1 cellular context compared by ENCODE assay signal in the genomic region with DNA sequence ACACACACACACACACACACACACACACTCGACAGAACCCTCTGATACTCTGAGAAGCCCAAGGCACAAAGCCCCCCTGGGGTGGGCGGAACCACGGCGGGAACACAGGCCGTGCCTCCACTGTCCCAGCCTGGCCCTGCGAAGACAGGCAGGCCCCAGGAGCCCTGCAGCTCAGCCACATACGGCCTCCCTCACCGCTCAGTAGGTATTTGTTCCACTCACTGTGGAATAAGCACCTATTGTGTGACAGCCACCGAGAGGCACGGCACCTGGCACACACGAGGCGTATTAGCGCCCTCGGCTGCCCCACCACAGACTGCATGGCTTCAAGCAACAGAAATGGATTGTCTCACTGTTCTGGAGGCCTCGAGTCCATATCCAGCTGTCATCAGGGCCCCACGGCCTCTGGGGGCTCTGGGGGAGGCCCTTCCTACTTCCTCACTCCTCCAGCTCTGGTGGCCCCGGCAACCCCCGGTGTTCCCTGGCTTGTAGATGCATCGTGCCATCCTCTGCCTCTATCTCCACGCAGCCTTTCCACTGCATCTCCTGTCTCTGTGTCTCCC.
TF ChIP-seq lines count a peak whose summit lies in the region.

No MANE protein-coding gene starts in this region.

TF ChIP-seq in HEK293, 187 proteins besides CTCF, POLR2A, EP300 and RAD21 (continued from another document):
- TF ChIP-seq, protein P1, sequence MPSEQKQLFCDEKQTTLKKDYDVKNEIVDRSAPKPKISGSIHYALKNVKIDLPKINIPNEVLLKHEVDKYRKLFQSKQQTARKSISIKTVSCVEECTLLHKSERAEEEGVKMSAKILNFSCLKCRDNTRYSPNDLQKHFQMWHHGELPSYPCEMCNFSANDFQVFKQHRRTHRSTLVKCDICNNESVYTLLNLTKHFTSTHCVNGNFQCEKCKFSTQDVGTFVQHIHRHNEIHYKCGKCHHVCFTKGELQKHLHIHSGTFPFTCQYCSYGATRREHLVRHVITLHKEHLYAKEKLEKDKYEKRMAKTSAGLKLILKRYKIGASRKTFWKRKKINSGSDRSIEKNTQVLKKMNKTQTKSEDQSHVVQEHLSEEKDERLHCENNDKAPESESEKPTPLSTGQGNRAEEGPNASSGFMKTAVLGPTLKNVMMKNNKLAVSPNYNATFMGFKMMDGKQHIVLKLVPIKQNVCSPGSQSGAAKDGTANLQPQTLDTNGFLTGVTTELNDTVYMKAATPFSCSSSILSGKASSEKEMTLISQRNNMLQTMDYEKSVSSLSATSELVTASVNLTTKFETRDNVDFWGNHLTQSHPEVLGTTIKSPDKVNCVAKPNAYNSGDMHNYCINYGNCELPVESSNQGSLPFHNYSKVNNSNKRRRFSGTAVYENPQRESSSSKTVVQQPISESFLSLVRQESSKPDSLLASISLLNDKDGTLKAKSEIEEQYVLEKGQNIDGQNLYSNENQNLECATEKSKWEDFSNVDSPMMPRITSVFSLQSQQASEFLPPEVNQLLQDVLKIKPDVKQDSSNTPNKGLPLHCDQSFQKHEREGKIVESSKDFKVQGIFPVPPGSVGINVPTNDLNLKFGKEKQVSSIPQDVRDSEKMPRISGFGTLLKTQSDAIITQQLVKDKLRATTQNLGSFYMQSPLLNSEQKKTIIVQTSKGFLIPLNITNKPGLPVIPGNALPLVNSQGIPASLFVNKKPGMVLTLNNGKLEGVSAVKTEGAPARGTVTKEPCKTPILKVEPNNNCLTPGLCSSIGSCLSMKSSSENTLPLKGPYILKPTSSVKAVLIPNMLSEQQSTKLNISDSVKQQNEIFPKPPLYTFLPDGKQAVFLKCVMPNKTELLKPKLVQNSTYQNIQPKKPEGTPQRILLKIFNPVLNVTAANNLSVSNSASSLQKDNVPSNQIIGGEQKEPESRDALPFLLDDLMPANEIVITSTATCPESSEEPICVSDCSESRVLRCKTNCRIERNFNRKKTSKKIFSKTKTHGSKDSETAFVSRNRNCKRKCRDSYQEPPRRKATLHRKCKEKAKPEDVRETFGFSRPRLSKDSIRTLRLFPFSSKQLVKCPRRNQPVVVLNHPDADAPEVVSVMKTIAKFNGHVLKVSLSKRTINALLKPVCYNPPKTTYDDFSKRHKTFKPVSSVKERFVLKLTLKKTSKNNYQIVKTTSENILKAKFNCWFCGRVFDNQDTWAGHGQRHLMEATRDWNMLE (tag by site-specific recombination; conservative IDR thresholded peaks at IDR 0.05; ENCODE audit: low read depth) = no peak
- TF ChIP-seq KLF9 (tag by site-specific recombination; IDR thresholded peaks at IDR 0.05; ENCODE audit: low read depth) (no peak), ZFP69B (tag by site-specific recombination; IDR thresholded peaks at IDR 0.05) (no peak), ZNF701 (tag by site-specific recombination; IDR thresholded peaks at IDR 0.05) (no peak), EGR2 (tag by site-specific recombination; IDR thresholded peaks at IDR 0.05; ENCODE audit: low read depth) (peak; percentile 5; the same call in 1 of the 2 replicates), ZBTB17 (tag by site-specific recombination; IDR thresholded peaks at IDR 0.05) (no peak), ZNF23 (tag by site-specific recombination; IDR thresholded peaks at IDR 0.05; ENCODE audit: borderline replicate concordance) (no peak), SALL2 (tag by site-specific recombination; IDR thresholded peaks at IDR 0.05; ENCODE audit: borderline replicate concordance) (no peak), ZNF473 (tag by site-specific recombination; IDR thresholded peaks at IDR 0.05) (no peak)
- TF ChIP-seq, protein P2, sequence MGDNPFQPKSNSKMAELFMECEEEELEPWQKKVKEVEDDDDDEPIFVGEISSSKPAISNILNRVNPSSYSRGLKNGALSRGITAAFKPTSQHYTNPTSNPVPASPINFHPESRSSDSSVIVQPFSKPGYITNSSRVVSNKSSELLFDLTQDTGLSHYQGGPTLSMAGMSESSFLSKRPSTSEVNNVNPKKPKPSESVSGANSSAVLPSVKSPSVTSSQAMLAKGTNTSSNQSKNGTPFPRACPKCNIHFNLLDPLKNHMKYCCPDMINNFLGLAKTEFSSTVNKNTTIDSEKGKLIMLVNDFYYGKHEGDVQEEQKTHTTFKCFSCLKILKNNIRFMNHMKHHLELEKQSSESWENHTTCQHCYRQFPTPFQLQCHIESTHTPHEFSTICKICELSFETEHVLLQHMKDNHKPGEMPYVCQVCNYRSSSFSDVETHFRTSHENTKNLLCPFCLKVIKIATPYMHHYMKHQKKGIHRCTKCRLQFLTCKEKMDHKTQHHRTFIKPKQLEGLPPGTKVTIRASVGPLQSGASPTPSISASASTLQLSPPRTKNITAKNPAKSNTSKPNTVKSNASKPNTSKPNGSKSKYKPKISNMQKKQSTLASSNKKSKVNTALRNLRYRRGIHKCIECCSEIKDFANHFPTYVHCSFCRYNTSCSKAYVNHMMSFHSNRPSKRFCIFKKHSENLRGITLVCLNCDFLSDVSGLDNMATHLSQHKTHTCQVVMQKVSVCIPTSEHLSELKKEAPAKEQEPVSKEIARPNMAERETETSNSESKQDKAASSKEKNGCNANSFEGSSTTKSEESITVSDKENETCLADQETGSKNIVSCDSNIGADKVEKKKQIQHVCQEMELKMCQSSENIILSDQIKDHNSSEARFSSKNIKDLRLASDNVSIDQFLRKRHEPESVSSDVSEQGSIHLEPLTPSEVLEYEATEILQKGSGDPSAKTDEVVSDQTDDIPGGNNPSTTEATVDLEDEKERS (tag by site-specific recombination; IDR thresholded peaks at IDR 0.05) = no peak
- TF ChIP-seq, protein P3, sequence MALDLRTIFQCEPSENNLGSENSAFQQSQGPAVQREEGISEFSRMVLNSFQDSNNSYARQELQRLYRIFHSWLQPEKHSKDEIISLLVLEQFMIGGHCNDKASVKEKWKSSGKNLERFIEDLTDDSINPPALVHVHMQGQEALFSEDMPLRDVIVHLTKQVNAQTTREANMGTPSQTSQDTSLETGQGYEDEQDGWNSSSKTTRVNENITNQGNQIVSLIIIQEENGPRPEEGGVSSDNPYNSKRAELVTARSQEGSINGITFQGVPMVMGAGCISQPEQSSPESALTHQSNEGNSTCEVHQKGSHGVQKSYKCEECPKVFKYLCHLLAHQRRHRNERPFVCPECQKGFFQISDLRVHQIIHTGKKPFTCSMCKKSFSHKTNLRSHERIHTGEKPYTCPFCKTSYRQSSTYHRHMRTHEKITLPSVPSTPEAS (tag by site-specific recombination; IDR thresholded peaks at IDR 0.05) = 0 out of 2 replicates have a peak, but pooled peaks have one; percentile 16
